ENCODE assay signal across 1 cellular context in the genomic region with DNA sequence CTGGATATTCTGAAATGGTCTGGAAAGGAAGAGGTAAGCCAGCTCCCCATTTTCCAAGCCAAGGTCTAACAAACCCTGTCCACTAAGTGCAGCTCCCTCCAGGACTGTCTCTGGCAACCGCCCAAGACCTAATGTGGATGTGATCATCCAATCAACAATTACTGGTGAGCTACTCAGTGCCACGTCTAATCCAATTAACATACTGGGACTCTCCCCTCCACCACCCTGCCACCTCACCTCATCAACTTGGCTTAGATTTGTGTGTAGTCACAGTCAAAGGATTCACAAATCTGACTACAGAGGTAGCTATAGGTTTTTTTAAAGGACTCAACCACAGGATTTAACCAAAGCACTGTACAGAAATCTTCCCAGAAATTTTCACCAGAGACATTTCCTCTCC.
TF ChIP-seq lines count a peak whose summit lies in the region.

No MANE protein-coding gene starts in this region.

TF ChIP-seq in HEK293, 187 proteins besides CTCF, POLR2A, EP300 and RAD21 (continued from another document):
- TF ChIP-seq, protein P1, sequence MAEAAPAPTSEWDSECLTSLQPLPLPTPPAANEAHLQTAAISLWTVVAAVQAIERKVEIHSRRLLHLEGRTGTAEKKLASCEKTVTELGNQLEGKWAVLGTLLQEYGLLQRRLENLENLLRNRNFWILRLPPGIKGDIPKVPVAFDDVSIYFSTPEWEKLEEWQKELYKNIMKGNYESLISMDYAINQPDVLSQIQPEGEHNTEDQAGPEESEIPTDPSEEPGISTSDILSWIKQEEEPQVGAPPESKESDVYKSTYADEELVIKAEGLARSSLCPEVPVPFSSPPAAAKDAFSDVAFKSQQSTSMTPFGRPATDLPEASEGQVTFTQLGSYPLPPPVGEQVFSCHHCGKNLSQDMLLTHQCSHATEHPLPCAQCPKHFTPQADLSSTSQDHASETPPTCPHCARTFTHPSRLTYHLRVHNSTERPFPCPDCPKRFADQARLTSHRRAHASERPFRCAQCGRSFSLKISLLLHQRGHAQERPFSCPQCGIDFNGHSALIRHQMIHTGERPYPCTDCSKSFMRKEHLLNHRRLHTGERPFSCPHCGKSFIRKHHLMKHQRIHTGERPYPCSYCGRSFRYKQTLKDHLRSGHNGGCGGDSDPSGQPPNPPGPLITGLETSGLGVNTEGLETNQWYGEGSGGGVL (tag by site-specific recombination; IDR thresholded peaks at IDR 0.05): 0 out of 2 replicates have a peak, but pooled peaks have one; percentile 18
- TF ChIP-seq ZNF366 (tag by site-specific recombination; conservative IDR thresholded peaks at IDR 0.05): peak; percentile 33; the same call in 1 of the 2 replicates
- TF ChIP-seq, protein P2, sequence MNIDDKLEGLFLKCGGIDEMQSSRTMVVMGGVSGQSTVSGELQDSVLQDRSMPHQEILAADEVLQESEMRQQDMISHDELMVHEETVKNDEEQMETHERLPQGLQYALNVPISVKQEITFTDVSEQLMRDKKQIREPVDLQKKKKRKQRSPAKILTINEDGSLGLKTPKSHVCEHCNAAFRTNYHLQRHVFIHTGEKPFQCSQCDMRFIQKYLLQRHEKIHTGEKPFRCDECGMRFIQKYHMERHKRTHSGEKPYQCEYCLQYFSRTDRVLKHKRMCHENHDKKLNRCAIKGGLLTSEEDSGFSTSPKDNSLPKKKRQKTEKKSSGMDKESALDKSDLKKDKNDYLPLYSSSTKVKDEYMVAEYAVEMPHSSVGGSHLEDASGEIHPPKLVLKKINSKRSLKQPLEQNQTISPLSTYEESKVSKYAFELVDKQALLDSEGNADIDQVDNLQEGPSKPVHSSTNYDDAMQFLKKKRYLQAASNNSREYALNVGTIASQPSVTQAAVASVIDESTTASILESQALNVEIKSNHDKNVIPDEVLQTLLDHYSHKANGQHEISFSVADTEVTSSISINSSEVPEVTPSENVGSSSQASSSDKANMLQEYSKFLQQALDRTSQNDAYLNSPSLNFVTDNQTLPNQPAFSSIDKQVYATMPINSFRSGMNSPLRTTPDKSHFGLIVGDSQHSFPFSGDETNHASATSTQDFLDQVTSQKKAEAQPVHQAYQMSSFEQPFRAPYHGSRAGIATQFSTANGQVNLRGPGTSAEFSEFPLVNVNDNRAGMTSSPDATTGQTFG (tag by site-specific recombination; IDR thresholded peaks at IDR 0.05; ENCODE audit: borderline replicate concordance): no peak
- TF ChIP-seq OSR2 (tag by site-specific recombination; IDR thresholded peaks at IDR 0.05): peak; percentile 68
- no peak for TF ChIP-seq ZSCAN16 (tag by site-specific recombination; IDR thresholded peaks at IDR 0.05)
- no peak for TF ChIP-seq ZBTB48 (tag by site-specific recombination; IDR thresholded peaks at IDR 0.05)
- TF ChIP-seq, protein P3, sequence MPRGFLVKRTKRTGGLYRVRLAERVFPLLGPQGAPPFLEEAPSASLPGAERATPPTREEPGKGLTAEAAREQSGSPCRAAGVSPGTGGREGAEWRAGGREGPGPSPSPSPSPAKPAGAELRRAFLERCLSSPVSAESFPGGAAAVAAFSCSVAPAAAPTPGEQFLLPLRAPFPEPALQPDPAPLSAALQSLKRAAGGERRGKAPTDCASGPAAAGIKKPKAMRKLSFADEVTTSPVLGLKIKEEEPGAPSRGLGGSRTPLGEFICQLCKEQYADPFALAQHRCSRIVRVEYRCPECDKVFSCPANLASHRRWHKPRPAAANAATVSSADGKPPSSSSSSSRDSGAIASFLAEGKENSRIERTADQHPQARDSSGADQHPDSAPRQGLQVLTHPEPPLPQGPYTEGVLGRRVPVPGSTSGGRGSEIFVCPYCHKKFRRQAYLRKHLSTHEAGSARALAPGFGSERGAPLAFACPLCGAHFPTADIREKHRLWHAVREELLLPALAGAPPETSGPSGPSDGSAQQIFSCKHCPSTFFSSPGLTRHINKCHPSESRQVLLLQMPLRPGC (tag by site-specific recombination; IDR thresholded peaks at IDR 0.05): 0 out of 2 replicates have a peak, but pooled peaks have one; percentile 16
- TF ChIP-seq ZNF391 (tag by site-specific recombination; IDR thresholded peaks at IDR 0.05; ENCODE audit: borderline replicate concordance, low read depth): no peak
- TF ChIP-seq HOXA7 (CRISPR knock-in tag; IDR thresholded peaks at IDR 0.05; ENCODE audit: borderline replicate concordance): no peak
- no peak for TF ChIP-seq ZFP37 (tag by site-specific recombination; IDR thresholded peaks at IDR 0.05)
- TF ChIP-seq RBAK (tag by site-specific recombination; IDR thresholded peaks at IDR 0.05): no peak
- TF ChIP-seq, protein P4, sequence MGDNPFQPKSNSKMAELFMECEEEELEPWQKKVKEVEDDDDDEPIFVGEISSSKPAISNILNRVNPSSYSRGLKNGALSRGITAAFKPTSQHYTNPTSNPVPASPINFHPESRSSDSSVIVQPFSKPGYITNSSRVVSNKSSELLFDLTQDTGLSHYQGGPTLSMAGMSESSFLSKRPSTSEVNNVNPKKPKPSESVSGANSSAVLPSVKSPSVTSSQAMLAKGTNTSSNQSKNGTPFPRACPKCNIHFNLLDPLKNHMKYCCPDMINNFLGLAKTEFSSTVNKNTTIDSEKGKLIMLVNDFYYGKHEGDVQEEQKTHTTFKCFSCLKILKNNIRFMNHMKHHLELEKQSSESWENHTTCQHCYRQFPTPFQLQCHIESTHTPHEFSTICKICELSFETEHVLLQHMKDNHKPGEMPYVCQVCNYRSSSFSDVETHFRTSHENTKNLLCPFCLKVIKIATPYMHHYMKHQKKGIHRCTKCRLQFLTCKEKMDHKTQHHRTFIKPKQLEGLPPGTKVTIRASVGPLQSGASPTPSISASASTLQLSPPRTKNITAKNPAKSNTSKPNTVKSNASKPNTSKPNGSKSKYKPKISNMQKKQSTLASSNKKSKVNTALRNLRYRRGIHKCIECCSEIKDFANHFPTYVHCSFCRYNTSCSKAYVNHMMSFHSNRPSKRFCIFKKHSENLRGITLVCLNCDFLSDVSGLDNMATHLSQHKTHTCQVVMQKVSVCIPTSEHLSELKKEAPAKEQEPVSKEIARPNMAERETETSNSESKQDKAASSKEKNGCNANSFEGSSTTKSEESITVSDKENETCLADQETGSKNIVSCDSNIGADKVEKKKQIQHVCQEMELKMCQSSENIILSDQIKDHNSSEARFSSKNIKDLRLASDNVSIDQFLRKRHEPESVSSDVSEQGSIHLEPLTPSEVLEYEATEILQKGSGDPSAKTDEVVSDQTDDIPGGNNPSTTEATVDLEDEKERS (tag by site-specific recombination; IDR thresholded peaks at IDR 0.05): no peak
- TF ChIP-seq, protein P5, sequence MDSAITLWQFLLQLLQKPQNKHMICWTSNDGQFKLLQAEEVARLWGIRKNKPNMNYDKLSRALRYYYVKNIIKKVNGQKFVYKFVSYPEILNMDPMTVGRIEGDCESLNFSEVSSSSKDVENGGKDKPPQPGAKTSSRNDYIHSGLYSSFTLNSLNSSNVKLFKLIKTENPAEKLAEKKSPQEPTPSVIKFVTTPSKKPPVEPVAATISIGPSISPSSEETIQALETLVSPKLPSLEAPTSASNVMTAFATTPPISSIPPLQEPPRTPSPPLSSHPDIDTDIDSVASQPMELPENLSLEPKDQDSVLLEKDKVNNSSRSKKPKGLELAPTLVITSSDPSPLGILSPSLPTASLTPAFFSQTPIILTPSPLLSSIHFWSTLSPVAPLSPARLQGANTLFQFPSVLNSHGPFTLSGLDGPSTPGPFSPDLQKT (IDR thresholded peaks at IDR 0.05; ENCODE audit: borderline replicate concordance, low read depth, low read length): no peak
- 0 out of 2 replicates have a peak, but pooled peaks have one; percentile 53 for TF ChIP-seq ZNF629 (tag by site-specific recombination; IDR thresholded peaks at IDR 0.05)
- TF ChIP-seq, protein P6, sequence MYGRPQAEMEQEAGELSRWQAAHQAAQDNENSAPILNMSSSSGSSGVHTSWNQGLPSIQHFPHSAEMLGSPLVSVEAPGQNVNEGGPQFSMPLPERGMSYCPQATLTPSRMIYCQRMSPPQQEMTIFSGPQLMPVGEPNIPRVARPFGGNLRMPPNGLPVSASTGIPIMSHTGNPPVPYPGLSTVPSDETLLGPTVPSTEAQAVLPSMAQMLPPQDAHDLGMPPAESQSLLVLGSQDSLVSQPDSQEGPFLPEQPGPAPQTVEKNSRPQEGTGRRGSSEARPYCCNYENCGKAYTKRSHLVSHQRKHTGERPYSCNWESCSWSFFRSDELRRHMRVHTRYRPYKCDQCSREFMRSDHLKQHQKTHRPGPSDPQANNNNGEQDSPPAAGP (tag by site-specific recombination; IDR thresholded peaks at IDR 0.05): peak; percentile 70; the same call in 1 of the 2 replicates
- TF ChIP-seq WT1 (tag by site-specific recombination; IDR thresholded peaks at IDR 0.05): 0 out of 2 replicates have a peak, but pooled peaks have one; percentile 15
- TF ChIP-seq ZNF660 (tag by site-specific recombination; IDR thresholded peaks at IDR 0.05): 0 out of 2 replicates have a peak, but pooled peaks have one; percentile 20
- TF ChIP-seq SP7 (tag by site-specific recombination; IDR thresholded peaks at IDR 0.05): 0 out of 2 replicates have a peak, but pooled peaks have one; percentile 22
- TF ChIP-seq GFI1B (tag by site-specific recombination; IDR thresholded peaks at IDR 0.05): peak; percentile 75; the same call in 1 of the 2 replicates
- peak; percentile 41; the same call in 1 of the 2 replicates for TF ChIP-seq SP2 (tag by site-specific recombination; IDR thresholded peaks at IDR 0.05)
TF ChIP-seq in HEK293: peak in this region for 13.
